In the genomic region with DNA sequence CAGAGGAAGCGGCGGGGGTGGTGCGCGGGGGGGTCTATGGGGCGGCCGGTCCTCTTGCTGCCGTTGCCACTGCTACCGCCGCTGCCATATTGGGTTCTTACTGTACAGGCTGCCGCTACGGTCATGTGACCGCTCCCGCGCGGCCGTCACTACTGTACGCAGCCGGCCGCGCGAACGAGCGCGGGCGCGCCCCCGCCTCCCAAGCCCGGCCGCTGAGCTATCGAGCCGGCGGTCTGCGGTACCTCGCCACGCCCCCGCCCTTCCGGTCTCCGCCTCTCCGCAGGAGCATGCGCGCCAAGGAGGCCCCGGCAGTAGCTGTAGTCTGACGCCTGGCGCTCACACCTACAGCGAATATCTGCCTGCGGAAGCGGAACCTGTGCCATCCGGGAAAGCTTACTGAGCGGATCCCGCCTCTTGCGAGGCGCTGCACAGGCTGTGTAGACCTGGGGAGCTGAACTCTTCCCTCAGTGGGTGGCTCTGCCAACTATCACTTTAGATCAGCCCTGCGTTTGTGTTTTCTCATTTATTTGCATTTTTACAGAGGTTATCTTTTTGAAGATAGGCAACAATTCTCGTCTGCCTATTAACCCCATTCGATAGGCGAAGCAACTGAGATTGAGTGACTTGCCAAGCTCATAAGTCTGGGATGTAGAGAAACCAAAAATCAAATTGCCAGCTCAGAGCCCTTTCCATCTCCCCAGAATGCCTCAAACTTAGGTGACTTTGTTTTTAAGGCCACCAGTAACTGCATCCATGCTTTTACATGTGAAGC, we compare ENCODE assay signal across 1 cellular context.
A peak's percentile ranks its signal among the peaks of the same experiment; 100 is the strongest.
TF ChIP-seq lines count a peak whose summit lies in the region.

A gene (minus strand): TSS at position 127 of the 772 bp plus-strand sequence. CDS start 265 bp downstream, outside the sequence.

TF ChIP-seq in H1, 55 proteins besides CTCF, POLR2A, EP300 and RAD21:
- TF ChIP-seq POLR2AphosphoS5 (IDR thresholded peaks at IDR 0.05; ENCODE audit: low read depth, low read length) = peak; percentile 87
- TF ChIP-seq, protein P1, sequence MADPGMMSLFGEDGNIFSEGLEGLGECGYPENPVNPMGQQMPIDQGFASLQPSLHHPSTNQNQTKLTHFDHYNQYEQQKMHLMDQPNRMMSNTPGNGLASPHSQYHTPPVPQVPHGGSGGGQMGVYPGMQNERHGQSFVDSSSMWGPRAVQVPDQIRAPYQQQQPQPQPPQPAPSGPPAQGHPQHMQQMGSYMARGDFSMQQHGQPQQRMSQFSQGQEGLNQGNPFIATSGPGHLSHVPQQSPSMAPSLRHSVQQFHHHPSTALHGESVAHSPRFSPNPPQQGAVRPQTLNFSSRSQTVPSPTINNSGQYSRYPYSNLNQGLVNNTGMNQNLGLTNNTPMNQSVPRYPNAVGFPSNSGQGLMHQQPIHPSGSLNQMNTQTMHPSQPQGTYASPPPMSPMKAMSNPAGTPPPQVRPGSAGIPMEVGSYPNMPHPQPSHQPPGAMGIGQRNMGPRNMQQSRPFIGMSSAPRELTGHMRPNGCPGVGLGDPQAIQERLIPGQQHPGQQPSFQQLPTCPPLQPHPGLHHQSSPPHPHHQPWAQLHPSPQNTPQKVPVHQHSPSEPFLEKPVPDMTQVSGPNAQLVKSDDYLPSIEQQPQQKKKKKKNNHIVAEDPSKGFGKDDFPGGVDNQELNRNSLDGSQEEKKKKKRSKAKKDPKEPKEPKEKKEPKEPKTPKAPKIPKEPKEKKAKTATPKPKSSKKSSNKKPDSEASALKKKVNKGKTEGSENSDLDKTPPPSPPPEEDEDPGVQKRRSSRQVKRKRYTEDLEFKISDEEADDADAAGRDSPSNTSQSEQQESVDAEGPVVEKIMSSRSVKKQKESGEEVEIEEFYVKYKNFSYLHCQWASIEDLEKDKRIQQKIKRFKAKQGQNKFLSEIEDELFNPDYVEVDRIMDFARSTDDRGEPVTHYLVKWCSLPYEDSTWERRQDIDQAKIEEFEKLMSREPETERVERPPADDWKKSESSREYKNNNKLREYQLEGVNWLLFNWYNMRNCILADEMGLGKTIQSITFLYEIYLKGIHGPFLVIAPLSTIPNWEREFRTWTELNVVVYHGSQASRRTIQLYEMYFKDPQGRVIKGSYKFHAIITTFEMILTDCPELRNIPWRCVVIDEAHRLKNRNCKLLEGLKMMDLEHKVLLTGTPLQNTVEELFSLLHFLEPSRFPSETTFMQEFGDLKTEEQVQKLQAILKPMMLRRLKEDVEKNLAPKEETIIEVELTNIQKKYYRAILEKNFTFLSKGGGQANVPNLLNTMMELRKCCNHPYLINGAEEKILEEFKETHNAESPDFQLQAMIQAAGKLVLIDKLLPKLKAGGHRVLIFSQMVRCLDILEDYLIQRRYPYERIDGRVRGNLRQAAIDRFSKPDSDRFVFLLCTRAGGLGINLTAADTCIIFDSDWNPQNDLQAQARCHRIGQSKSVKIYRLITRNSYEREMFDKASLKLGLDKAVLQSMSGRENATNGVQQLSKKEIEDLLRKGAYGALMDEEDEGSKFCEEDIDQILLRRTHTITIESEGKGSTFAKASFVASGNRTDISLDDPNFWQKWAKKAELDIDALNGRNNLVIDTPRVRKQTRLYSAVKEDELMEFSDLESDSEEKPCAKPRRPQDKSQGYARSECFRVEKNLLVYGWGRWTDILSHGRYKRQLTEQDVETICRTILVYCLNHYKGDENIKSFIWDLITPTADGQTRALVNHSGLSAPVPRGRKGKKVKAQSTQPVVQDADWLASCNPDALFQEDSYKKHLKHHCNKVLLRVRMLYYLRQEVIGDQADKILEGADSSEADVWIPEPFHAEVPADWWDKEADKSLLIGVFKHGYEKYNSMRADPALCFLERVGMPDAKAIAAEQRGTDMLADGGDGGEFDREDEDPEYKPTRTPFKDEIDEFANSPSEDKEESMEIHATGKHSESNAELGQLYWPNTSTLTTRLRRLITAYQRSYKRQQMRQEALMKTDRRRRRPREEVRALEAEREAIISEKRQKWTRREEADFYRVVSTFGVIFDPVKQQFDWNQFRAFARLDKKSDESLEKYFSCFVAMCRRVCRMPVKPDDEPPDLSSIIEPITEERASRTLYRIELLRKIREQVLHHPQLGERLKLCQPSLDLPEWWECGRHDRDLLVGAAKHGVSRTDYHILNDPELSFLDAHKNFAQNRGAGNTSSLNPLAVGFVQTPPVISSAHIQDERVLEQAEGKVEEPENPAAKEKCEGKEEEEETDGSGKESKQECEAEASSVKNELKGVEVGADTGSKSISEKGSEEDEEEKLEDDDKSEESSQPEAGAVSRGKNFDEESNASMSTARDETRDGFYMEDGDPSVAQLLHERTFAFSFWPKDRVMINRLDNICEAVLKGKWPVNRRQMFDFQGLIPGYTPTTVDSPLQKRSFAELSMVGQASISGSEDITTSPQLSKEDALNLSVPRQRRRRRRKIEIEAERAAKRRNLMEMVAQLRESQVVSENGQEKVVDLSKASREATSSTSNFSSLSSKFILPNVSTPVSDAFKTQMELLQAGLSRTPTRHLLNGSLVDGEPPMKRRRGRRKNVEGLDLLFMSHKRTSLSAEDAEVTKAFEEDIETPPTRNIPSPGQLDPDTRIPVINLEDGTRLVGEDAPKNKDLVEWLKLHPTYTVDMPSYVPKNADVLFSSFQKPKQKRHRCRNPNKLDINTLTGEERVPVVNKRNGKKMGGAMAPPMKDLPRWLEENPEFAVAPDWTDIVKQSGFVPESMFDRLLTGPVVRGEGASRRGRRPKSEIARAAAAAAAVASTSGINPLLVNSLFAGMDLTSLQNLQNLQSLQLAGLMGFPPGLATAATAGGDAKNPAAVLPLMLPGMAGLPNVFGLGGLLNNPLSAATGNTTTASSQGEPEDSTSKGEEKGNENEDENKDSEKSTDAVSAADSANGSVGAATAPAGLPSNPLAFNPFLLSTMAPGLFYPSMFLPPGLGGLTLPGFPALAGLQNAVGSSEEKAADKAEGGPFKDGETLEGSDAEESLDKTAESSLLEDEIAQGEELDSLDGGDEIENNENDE (IDR thresholded peaks at IDR 0.05; ENCODE audit: insufficient replicate concordance, low read length) = no peak
- TF ChIP-seq HDAC2 (IDR thresholded peaks at IDR 0.05; ENCODE audit: borderline replicate concordance in 1 of 2, low read depth in 2 of 2, low read length in 2 of 2) = no peak; a peak in 1 of 4 replicates
- peak; percentile 89 for TF ChIP-seq NRF1 (IDR thresholded peaks at IDR 0.05; ENCODE audit: low read depth, low read length)
- no peak for TF ChIP-seq EZH2 (IDR thresholded peaks at IDR 0.05; ENCODE audit: low read depth, low read length, severe bottlenecking)
- TF ChIP-seq, protein P2, sequence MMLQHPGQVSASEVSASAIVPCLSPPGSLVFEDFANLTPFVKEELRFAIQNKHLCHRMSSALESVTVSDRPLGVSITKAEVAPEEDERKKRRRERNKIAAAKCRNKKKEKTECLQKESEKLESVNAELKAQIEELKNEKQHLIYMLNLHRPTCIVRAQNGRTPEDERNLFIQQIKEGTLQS (IDR thresholded peaks at IDR 0.05; ENCODE audit: insufficient read depth, low read depth, low read length) = 0 out of 2 replicates have a peak, but pooled peaks have one; percentile 43
- TF ChIP-seq SUZ12 (IDR thresholded peaks at IDR 0.05; ENCODE audit: low read length) = no peak
- no peak for TF ChIP-seq POU5F1 (IDR thresholded peaks at IDR 0.05; ENCODE audit: low read depth, low read length)
- TF ChIP-seq CEBPB (IDR thresholded peaks at IDR 0.05; ENCODE audit: low read depth, low read length) = no peak
- no peak for TF ChIP-seq BRCA1 (IDR thresholded peaks at IDR 0.05; ENCODE audit: low read depth, low read length)
- peak; percentile 73 for TF ChIP-seq CREB1 (IDR thresholded peaks at IDR 0.05)
- no peak for TF ChIP-seq NANOG (IDR thresholded peaks at IDR 0.05; ENCODE audit: insufficient read depth, low read depth, low read length, poor library complexity, severe bottlenecking)
- peak; percentile 60; the same call in 1 of the 2 replicates for TF ChIP-seq EGR1 (IDR thresholded peaks at IDR 0.05; ENCODE audit: borderline replicate concordance, low read depth, low read length)
- TF ChIP-seq KDM1A (IDR thresholded peaks at IDR 0.05; ENCODE audit: borderline replicate concordance, low read length) = no peak
- TF ChIP-seq YY1 (IDR thresholded peaks at IDR 0.05; ENCODE audit: low read depth, low read length) = peak; percentile 92
- no peak for TF ChIP-seq SIRT6 (IDR thresholded peaks at IDR 0.05; ENCODE audit: low read length)
- TF ChIP-seq BACH1 (IDR thresholded peaks at IDR 0.05; ENCODE audit: low read length) = no peak
- TF ChIP-seq GABPA (IDR thresholded peaks at IDR 0.05; ENCODE audit: borderline replicate concordance, insufficient read depth, low read length) = no peak
- TF ChIP-seq PHF8 (conservative IDR thresholded peaks at IDR 0.05; ENCODE audit: low read depth, low read length) = no peak
- no peak for TF ChIP-seq MAFK (IDR thresholded peaks at IDR 0.05; ENCODE audit: low read depth, low read length)
- TF ChIP-seq CHD2 (IDR thresholded peaks at IDR 0.05; ENCODE audit: low read length) = no peak
- peak; percentile 83 for TF ChIP-seq TAF7 (optimal IDR thresholded peaks at IDR 0.05; ENCODE audit: borderline replicate concordance, low read depth, low read length)
- TF ChIP-seq KDM5A (IDR thresholded peaks at IDR 0.05; ENCODE audit: low read length) = peak; percentile 74
- peak; percentile 18 to 48; a peak in 1 of 4 replicates for TF ChIP-seq SIN3A (conservative IDR thresholded peaks at IDR 0.05 in 1 of 2, IDR thresholded peaks at IDR 0.05 in 1 of 2; ENCODE audit: low read depth in 1 of 2, low read length in 2 of 2)
- TF ChIP-seq, protein P3, sequence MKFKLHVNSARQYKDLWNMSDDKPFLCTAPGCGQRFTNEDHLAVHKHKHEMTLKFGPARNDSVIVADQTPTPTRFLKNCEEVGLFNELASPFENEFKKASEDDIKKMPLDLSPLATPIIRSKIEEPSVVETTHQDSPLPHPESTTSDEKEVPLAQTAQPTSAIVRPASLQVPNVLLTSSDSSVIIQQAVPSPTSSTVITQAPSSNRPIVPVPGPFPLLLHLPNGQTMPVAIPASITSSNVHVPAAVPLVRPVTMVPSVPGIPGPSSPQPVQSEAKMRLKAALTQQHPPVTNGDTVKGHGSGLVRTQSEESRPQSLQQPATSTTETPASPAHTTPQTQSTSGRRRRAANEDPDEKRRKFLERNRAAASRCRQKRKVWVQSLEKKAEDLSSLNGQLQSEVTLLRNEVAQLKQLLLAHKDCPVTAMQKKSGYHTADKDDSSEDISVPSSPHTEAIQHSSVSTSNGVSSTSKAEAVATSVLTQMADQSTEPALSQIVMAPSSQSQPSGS (IDR thresholded peaks at IDR 0.05; ENCODE audit: low read length) = no peak
- TF ChIP-seq JUND (IDR thresholded peaks at IDR 0.05; ENCODE audit: low read length) = no peak
- TF ChIP-seq RNF2 (IDR thresholded peaks at IDR 0.05; ENCODE audit: borderline replicate concordance, low read depth, low read length, missing control alignments, poor library complexity, severe bottlenecking) = no peak
- TF ChIP-seq CBX8 (IDR thresholded peaks at IDR 0.05; ENCODE audit: borderline replicate concordance, low read depth, low read length) = no peak
- no peak for TF ChIP-seq ZNF274 (IDR thresholded peaks at IDR 0.05; ENCODE audit: borderline replicate concordance, extremely low read depth, low read length)
- no peak for TF ChIP-seq ASH2L (IDR thresholded peaks at IDR 0.05; ENCODE audit: low read length)
- TF ChIP-seq FOSL1 (IDR thresholded peaks at IDR 0.05; ENCODE audit: insufficient read depth, low read depth, low read length) = no peak
- no peak for TF ChIP-seq TCF12 (IDR thresholded peaks at IDR 0.05; ENCODE audit: low read depth, low read length)
- TF ChIP-seq RFX5 (IDR thresholded peaks at IDR 0.05; ENCODE audit: borderline replicate concordance, low read depth, low read length) = no peak
- TF ChIP-seq SAP30 (IDR thresholded peaks at IDR 0.05; ENCODE audit: insufficient read depth, insufficient replicate concordance, low read length) = no peak
- TF ChIP-seq, protein P4, sequence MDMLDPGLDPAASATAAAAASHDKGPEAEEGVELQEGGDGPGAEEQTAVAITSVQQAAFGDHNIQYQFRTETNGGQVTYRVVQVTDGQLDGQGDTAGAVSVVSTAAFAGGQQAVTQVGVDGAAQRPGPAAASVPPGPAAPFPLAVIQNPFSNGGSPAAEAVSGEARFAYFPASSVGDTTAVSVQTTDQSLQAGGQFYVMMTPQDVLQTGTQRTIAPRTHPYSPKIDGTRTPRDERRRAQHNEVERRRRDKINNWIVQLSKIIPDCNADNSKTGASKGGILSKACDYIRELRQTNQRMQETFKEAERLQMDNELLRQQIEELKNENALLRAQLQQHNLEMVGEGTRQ (IDR thresholded peaks at IDR 0.05; ENCODE audit: low read length) = peak; percentile 89
- no peak for TF ChIP-seq SIX5 (IDR thresholded peaks at IDR 0.05; ENCODE audit: low read depth, low read length)
- peak; percentile 97 for TF ChIP-seq TAF1 (IDR thresholded peaks at IDR 0.05; ENCODE audit: low read depth, low read length)
- TF ChIP-seq CHD1 (IDR thresholded peaks at IDR 0.05; ENCODE audit: low read depth, low read length) = no peak
- TF ChIP-seq GTF2F1 (IDR thresholded peaks at IDR 0.05; ENCODE audit: borderline replicate concordance, low read depth, low read length) = no peak; the same call in 1 of the 2 replicates
- TF ChIP-seq BCL11A (IDR thresholded peaks at IDR 0.05; ENCODE audit: low read depth in 2 of 2, low read length in 2 of 2) = no peak
- no peak for TF ChIP-seq SP1 (IDR thresholded peaks at IDR 0.05; ENCODE audit: low read depth, low read length)
- TF ChIP-seq RBBP5 (IDR thresholded peaks at IDR 0.05; ENCODE audit: borderline replicate concordance, low read depth, low read length) = no peak
- no peak for TF ChIP-seq CBX5 (IDR thresholded peaks at IDR 0.05; ENCODE audit: low read depth, low read length)
- TF ChIP-seq, protein P5, sequence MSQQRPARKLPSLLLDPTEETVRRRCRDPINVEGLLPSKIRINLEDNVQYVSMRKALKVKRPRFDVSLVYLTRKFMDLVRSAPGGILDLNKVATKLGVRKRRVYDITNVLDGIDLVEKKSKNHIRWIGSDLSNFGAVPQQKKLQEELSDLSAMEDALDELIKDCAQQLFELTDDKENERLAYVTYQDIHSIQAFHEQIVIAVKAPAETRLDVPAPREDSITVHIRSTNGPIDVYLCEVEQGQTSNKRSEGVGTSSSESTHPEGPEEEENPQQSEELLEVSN (IDR thresholded peaks at IDR 0.05) = peak; percentile 74
- TF ChIP-seq TBP (IDR thresholded peaks at IDR 0.05; ENCODE audit: low read depth, low read length) = peak; percentile 82
- TF ChIP-seq HDAC6 (IDR thresholded peaks at IDR 0.05; ENCODE audit: low read depth, low read length) = no peak
- TF ChIP-seq SRF (IDR thresholded peaks at IDR 0.05; ENCODE audit: low read depth, low read length) = no peak
- no peak for TF ChIP-seq RXRA (IDR thresholded peaks at IDR 0.05; ENCODE audit: insufficient read depth, low read depth, low read length)
- TF ChIP-seq SP4 (IDR thresholded peaks at IDR 0.05; ENCODE audit: low read length) = 0 out of 2 replicates have a peak, but pooled peaks have one; percentile 43
- TF ChIP-seq KDM4A (IDR thresholded peaks at IDR 0.05; ENCODE audit: low read depth, low read length, severe bottlenecking) = no peak
- no peak for TF ChIP-seq SP2 (IDR thresholded peaks at IDR 0.05; ENCODE audit: low read length)
- TF ChIP-seq JUN (IDR thresholded peaks at IDR 0.05; ENCODE audit: low read depth, low read length) = no peak
- no peak for TF ChIP-seq CTBP2 (IDR thresholded peaks at IDR 0.05; ENCODE audit: borderline replicate concordance, insufficient read depth, insufficient read length, low read length)
- TF ChIP-seq, protein P6, sequence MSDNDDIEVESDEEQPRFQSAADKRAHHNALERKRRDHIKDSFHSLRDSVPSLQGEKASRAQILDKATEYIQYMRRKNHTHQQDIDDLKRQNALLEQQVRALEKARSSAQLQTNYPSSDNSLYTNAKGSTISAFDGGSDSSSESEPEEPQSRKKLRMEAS (IDR thresholded peaks at IDR 0.05) = peak; percentile 72
- TF ChIP-seq TEAD4 (IDR thresholded peaks at IDR 0.05; ENCODE audit: low read depth, low read length) = no peak
